ENCODE assay signal across 26 cellular contexts in the genomic region with DNA sequence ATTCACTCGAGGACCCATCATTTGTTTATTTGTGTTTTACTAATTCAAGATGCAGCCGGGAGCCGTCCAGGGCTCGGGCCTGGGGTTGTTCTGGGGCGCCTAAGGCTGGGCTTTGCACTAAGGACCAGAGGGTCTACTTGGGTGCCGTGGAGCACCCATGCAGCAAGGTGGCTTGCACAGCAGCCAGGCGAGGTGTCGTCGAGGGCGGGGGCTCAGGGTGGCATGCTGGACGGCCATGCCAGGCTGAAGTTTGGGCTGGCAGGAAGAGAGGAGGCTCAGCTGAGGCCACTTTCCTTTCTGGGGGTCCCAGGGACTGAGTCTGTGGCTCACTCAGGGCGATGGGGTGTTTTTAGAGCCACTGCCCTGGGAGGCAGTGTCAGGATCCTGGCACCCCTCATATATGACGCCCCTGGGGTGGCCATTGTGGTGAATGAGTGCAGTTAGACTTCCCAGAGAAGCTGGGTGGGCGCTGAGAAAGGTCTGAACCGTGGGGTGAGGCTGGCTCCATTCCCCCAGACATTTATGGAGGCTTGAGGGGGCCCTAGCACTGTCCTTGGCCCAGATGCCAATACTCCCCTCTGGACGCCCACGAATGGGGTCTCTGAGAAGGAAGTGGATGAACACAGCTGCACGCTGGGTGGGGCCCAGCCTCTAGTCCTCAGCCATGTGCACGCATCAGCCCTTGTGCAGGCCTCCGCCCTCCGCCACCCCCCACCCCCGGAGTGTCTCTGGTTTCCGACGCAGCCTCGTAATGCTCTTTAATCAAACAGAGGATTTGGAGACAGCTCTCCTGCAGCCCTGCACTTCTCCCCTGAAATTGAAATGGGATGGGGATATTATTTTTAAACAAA. TPM values are rescaled to one million over a fixed set of nuclear protein-coding genes. Genes with fewer than 3 reads are reported as not detected.
DNase-seq lines count a peak whose midpoint lies in the region; ATAC-seq, FAIRE-seq and TF ChIP-seq lines count a peak whose summit lies in the region.
"Had no signal": no experiment of that assay in that cellular context is flagged by ENCODE, and none has a peak within 500 bp of the region (broad histone marks: within the 10 kb centered on the region; RNA-seq: fewer than 3 reads in every experiment).

No MANE protein-coding gene starts in this region.

- H3K4me1 Mint-ChIP-seq in H9 = peaks cover 48 to 67% of the 10 kb centered on the region in 2 experiments
- peaks cover 56% of the 10 kb centered on the region for H3K4me1 Mint-ChIP-seq in progenitor cell of endocrine pancreas (ENCODE audit: low read depth)
- H3K4me1 Mint-ChIP-seq in activated naive CD4-positive, alpha-beta T cell treated with anti-CD3 and anti-CD28 coated beads for 36 hours (ENCODE audit: low read depth) = no peaks in the 10 kb centered on the region
- H3K4me1 Mint-ChIP-seq: stimulated activated memory B cell treated with anti-CD40 and anti-IgM and Interleukin-4, amounts not matched to agents 10 μg/mL and 1 μg/mL and 100 μg/mL, for 72 hours; T-helper 17 cell had no signal

- peak overlapping the region; percentile 48; the same call in 1 of the 2 replicates for H3K14ac ChIP-seq in H9 (ENCODE audit: insufficient read depth, low read length)

- WGBS in H9 (ENCODE audit: extremely low coverage, insufficient read length, low lambda C conversion rate) = no CpG with 5 or more reads among the region's 25 CpGs

- peaks cover 2 to 3% of the 10 kb centered on the region in 2 experiments; a peak in 3 of 5 replicates for H3K9me3 Mint-ChIP-seq in H9
- no peaks in the 10 kb centered on the region for H3K9me3 Mint-ChIP-seq in progenitor cell of endocrine pancreas (ENCODE audit: low read depth)
- no peaks in the 10 kb centered on the region for H3K9me3 Mint-ChIP-seq in activated naive CD4-positive, alpha-beta T cell treated with anti-CD3 and anti-CD28 coated beads for 36 hours
- H3K9me3 Mint-ChIP-seq: activated CD4-positive, alpha-beta memory T cell treated with anti-CD3 and anti-CD28 coated beads for 36 hours; activated T-cell treated with anti-CD3 and anti-CD28 coated beads, Interleukin-2, amount 50 U/mL, for 72 hours; stimulated activated memory B cell treated with anti-CD40 and anti-IgM and Interleukin-4, amounts not matched to agents 10 μg/mL and 1 μg/mL and 100 μg/mL, for 72 hours had no signal

- H3K9me3 ChIP-seq in H9 (ENCODE audit: control insufficient read depth, low read depth, low read length) = no peaks in the 10 kb centered on the region
- no peaks in the 10 kb centered on the region for H3K9me3 ChIP-seq in NT2/D1 (ENCODE audit: insufficient read depth, low read length)
- H3K9me3 ChIP-seq in kidney (ENCODE audit: control insufficient read depth in 1 of 2, low read length in 2 of 2) = no peaks in the 10 kb centered on the region
- H3K9me3 ChIP-seq: body of pancreas, gastrocnemius medialis, transverse colon had no signal

- DNase-seq in H9 (no peak), NT2/D1 (ENCODE audit: low read depth, low spot score) (no peak), kidney (peak; percentile 67), progenitor cell of endocrine pancreas (ENCODE audit: low spot score, unreplicated experiment) (no peak), frontal cortex (ENCODE audit: low spot score in 2 of 2) (no peak), DMS114 treated with DMSO at 0.1 percent for 48 hours (lab: John Stamatoyannopoulos, UW; ENCODE audit: unreplicated experiment) (no peak)
- DNase-seq in activated naive CD4-positive, alpha-beta T cell treated with anti-CD3 and anti-CD28 coated beads for 36 hours = no peak
- DNase-seq: activated CD4-positive, alpha-beta memory T cell treated with anti-CD3 and anti-CD28 coated beads for 36 hours; activated CD4-positive, CD25-positive, alpha-beta regulatory T cell treated with anti-CD3 and anti-CD28 coated beads, Interleukin-2, amount 50 U/mL, for 72 hours; activated T-cell treated with anti-CD3 and anti-CD28 coated beads, Interleukin-2, amount 50 U/mL, for 72 hours; body of pancreas; cerebellar nuclear complex; gastrocnemius medialis; IMR-90; left colon; MV-4-11; NCI-H1694; NCI-H2171; PC-3; T-helper 17 cell; transverse colon had no signal

- H2AK5ac ChIP-seq in H9 (ENCODE audit: insufficient read length, low read length) = no peak overlapping the region

- H4K20me1 ChIP-seq in H9 (ENCODE audit: control insufficient read depth, insufficient read depth, insufficient read length) = no peaks in the 10 kb centered on the region

- TF ChIP-seq CTCF in H9 (conservative IDR thresholded peaks at IDR 0.05) = no peak
- TF ChIP-seq CTCF in kidney (IDR thresholded peaks at IDR 0.05; ENCODE audit: borderline replicate concordance, extremely low read depth, insufficient read depth) = no peak
- no peak for TF ChIP-seq CTCF in progenitor cell of endocrine pancreas (IDR thresholded peaks at IDR 0.05; ENCODE audit: unreplicated experiment)

- H3K56ac ChIP-seq in H9 (ENCODE audit: insufficient read length, low read depth, low read length) = no peak overlapping the region

- H3K18ac ChIP-seq in H9 (ENCODE audit: insufficient read length, low read depth, low read length) = no peak overlapping the region

- H4K8ac ChIP-seq in H9 (replicated peaks; ENCODE audit: insufficient read length, low read depth, low read length) = no peak overlapping the region

- peak overlapping the region in 1 of 3 experiments; percentile 22; a peak in 2 of 7 replicates for H3K27ac Mint-ChIP-seq in H9
- H3K27ac Mint-ChIP-seq in progenitor cell of endocrine pancreas = peak overlapping the region; percentile 91
- no peak overlapping the region for H3K27ac Mint-ChIP-seq in activated naive CD4-positive, alpha-beta T cell treated with anti-CD3 and anti-CD28 coated beads for 36 hours
- H3K27ac Mint-ChIP-seq: activated CD4-positive, alpha-beta memory T cell treated with anti-CD3 and anti-CD28 coated beads for 36 hours; activated T-cell treated with anti-CD3 and anti-CD28 coated beads, Interleukin-2, amount 50 U/mL, for 72 hours; stimulated activated memory B cell treated with anti-CD40 and anti-IgM and Interleukin-4, amounts not matched to agents 10 μg/mL and 1 μg/mL and 100 μg/mL, for 72 hours; T-helper 17 cell had no signal

- no peak for ATAC-seq in GM19463 (IDR thresholded peaks at IDR 0.05; ENCODE audit: unreplicated experiment)
- ATAC-seq: activated T-cell treated with anti-CD3 and anti-CD28 coated beads, Interleukin-2, amount 50 U/mL, for 72 hours; body of pancreas; gastrocnemius medialis; left colon; PC-3; SK-N-SH treated with all-trans-retinoic acid at 6 μM for 48 hours; stimulated activated memory B cell treated with anti-CD40 and anti-IgM and Interleukin-4, amounts not matched to agents 10 μg/mL and 1 μg/mL and 100 μg/mL, for 72 hours; T-helper 17 cell had no signal

- no peak overlapping the region for H2BK20ac ChIP-seq in H9 (ENCODE audit: low read depth, low read length, poor library complexity, severe bottlenecking)

- no peak overlapping the region for H3K4me3 ChIP-seq in NT2/D1 (ENCODE audit: insufficient read length, low read depth)
- no peak overlapping the region for H3K4me3 ChIP-seq in kidney (ENCODE audit: low read length in 2 of 2)
- H3K4me3 ChIP-seq: body of pancreas, gastrocnemius medialis, transverse colon had no signal

- no peak overlapping the region for H2BK5ac ChIP-seq in H9 (ENCODE audit: insufficient read length, low read length)

- intact Hi-C loops in kidney (cut with DNase I) = no loop called here
- intact Hi-C loops in activated naive CD4-positive, alpha-beta T cell treated with anti-CD3 and anti-CD28 coated beads for 36 hours (cut with micrococcal nuclease) = no loop called here

- H3K36me3 ChIP-seq in NT2/D1 (ENCODE audit: insufficient read depth, insufficient read length, low read length) (no peaks in the 10 kb centered on the region), kidney (ENCODE audit: control insufficient read depth in 1 of 2, insufficient read depth in 2 of 2, low read length in 2 of 2) (no peaks in the 10 kb centered on the region)
- H3K36me3 ChIP-seq: gastrocnemius medialis, transverse colon had no signal

- H4K5ac ChIP-seq in H9 (ENCODE audit: insufficient read length, low read depth, low read length) = no peak overlapping the region

- H3K4me2 ChIP-seq in H9 (ENCODE audit: insufficient read depth, insufficient read length, low read length) = no peak overlapping the region

- H3K27ac ChIP-seq in H9 (ENCODE audit: insufficient read length, low read depth, low read length) (no peak overlapping the region), kidney (ENCODE audit: low read depth in 2 of 2, low read length in 2 of 2) (no peak overlapping the region)
- H3K27ac ChIP-seq: body of pancreas, gastrocnemius medialis, transverse colon had no signal

- H2BK15ac ChIP-seq in H9 (ENCODE audit: low read depth, low read length) = no peak overlapping the region

- H3K4ac ChIP-seq in H9 (ENCODE audit: low read depth, low read length) = no peak overlapping the region

- H3K23me2 ChIP-seq in H9 (ENCODE audit: insufficient read length, low read depth, low read length, poor library complexity, severe bottlenecking) = no peaks in the 10 kb centered on the region

- CTCF ChIA-PET in activated naive CD4-positive, alpha-beta T cell treated with anti-CD3 and anti-CD28 coated beads for 36 hours (lab: Charles Lee) = interaction anchor here (0.7 kb wide), 1 partner anchor 13 kb away, joined by 3 read pairs; no protein-coding TSS in a partner anchor

- no peak overlapping the region; a peak in 1 of 5 replicates for H3K4me3 Mint-ChIP-seq in H9
- H3K4me3 Mint-ChIP-seq in progenitor cell of endocrine pancreas (ENCODE audit: low read depth) = no peak overlapping the region
- no peak overlapping the region for H3K4me3 Mint-ChIP-seq in activated naive CD4-positive, alpha-beta T cell treated with anti-CD3 and anti-CD28 coated beads for 36 hours
- H3K4me3 Mint-ChIP-seq: activated CD4-positive, alpha-beta memory T cell treated with anti-CD3 and anti-CD28 coated beads for 36 hours; activated T-cell treated with anti-CD3 and anti-CD28 coated beads, Interleukin-2, amount 50 U/mL, for 72 hours; stimulated activated memory B cell treated with anti-CD40 and anti-IgM and Interleukin-4, amounts not matched to agents 10 μg/mL and 1 μg/mL and 100 μg/mL, for 72 hours; T-helper 17 cell had no signal

- no peak overlapping the region for H4K91ac ChIP-seq in H9 (ENCODE audit: insufficient read length, low read depth, low read length)

- no peaks in the 10 kb centered on the region for H3K79me1 ChIP-seq in H9 (ENCODE audit: insufficient read depth, low read depth, low read length, poor library complexity, severe bottlenecking)

- H3K9ac ChIP-seq in H9 (ENCODE audit: extremely low read depth, insufficient read length, low read length) (no peak overlapping the region), NT2/D1 (ENCODE audit: insufficient read length, low read depth) (peak overlapping the region; percentile 42), kidney (ENCODE audit: low read length in 2 of 2) (no peak overlapping the region)

- H3K36me3 Mint-ChIP-seq in H9 (ENCODE audit: insufficient read depth in 1 of 3, low read depth in 3 of 3) (no peaks in the 10 kb centered on the region), progenitor cell of endocrine pancreas (ENCODE audit: insufficient read depth) (no peaks in the 10 kb centered on the region)
- no peaks in the 10 kb centered on the region for H3K36me3 Mint-ChIP-seq in activated naive CD4-positive, alpha-beta T cell treated with anti-CD3 and anti-CD28 coated beads for 36 hours (ENCODE audit: low read depth)
- H3K36me3 Mint-ChIP-seq: activated CD4-positive, alpha-beta memory T cell treated with anti-CD3 and anti-CD28 coated beads for 36 hours; stimulated activated memory B cell treated with anti-CD40 and anti-IgM and Interleukin-4, amounts not matched to agents 10 μg/mL and 1 μg/mL and 100 μg/mL, for 72 hours had no signal

- no peaks in the 10 kb centered on the region for H3K27me3 ChIP-seq in H9 (ENCODE audit: insufficient read depth, low read length)
- H3K27me3 ChIP-seq in NT2/D1 (ENCODE audit: insufficient read depth, insufficient read length) = no peaks in the 10 kb centered on the region
- H3K27me3 ChIP-seq: body of pancreas, gastrocnemius medialis, transverse colon had no signal

- H3T11ph ChIP-seq in H9 (ENCODE audit: low read length) = no peak overlapping the region

- H3K27me3 Mint-ChIP-seq in H9 (ENCODE audit: low read depth) (peaks cover 8% of the 10 kb centered on the region), progenitor cell of endocrine pancreas (no peaks in the 10 kb centered on the region)
- H3K27me3 Mint-ChIP-seq in activated naive CD4-positive, alpha-beta T cell treated with anti-CD3 and anti-CD28 coated beads for 36 hours (ENCODE audit: low read depth) = no peaks in the 10 kb centered on the region

- FAIRE-seq in kidney (lab: Jason Lieb, UNC) (no peak), frontal cortex (lab: Jason Lieb, UNC) (no peak)
- FAIRE-seq: G401.6, TTC549 had no signal

- no peak overlapping the region for H2BK12ac ChIP-seq in H9 (ENCODE audit: insufficient read length, low read depth, low read length)

- H2AFZ ChIP-seq in H9 (ENCODE audit: low read length) = no peak overlapping the region

- H3K4me1 ChIP-seq in H9 (ENCODE audit: insufficient read depth, low read length) (peaks cover 10% of the 10 kb centered on the region; the same call in 1 of the 2 replicates), NT2/D1 (ENCODE audit: insufficient read depth, insufficient read length) (peaks cover 27% of the 10 kb centered on the region), kidney (ENCODE audit: control insufficient read depth in 1 of 2, insufficient read depth in 1 of 2, low read depth in 1 of 2, low read length in 2 of 2) (no peaks in the 10 kb centered on the region)
- H3K4me1 ChIP-seq: body of pancreas, gastrocnemius medialis had no signal

- no peak overlapping the region for H2BK120ac ChIP-seq in H9 (ENCODE audit: low read depth, low read length, poor library complexity, severe bottlenecking)

- H3K79me2 ChIP-seq in H9 (ENCODE audit: insufficient read depth, low read length) = no peaks in the 10 kb centered on the region

- no peak overlapping the region for H3K23ac ChIP-seq in H9 (ENCODE audit: insufficient read length, low read depth, low read length)

RNA-seq across cellular contexts. Expression of a gene that starts 11.3 kb away (rescaled TPM):
- total RNA-seq in H9 (2021) (0.52 TPM in 1 of 2 replicates, not detected in the other), kidney (24.0 TPM), progenitor cell of endocrine pancreas (31.0 and 32.3 TPM in 2 replicates), frontal cortex (95.4 TPM)
- polyA plus RNA-seq in kidney (ENCODE audit: insufficient read depth, low read depth, low replicate concordance) = 29.6 TPM
- not detected for total RNA-seq in activated naive CD4-positive, alpha-beta T cell treated with anti-CD3 and anti-CD28 coated beads for 36 hours
- total RNA-seq: activated CD4-positive, alpha-beta memory T cell treated with anti-CD3 and anti-CD28 coated beads for 36 hours; activated T-cell treated with anti-CD3 and anti-CD28 coated beads, Interleukin-2, amount 50 U/mL, for 72 hours; PC-3 had no signal

Comparison
In these comparisons a context has a peak if more than half of its experiments do, and no peak if none do; other contexts are left out.
1. RNA of a gene that starts 11.3 kb away (total RNA-seq): 95.4 TPM in frontal cortex (single experiment), 31.0 to 32.3 TPM in progenitor cell of endocrine pancreas and 24.0 TPM in kidney (single experiment); 0.52 TPM in H9 and not detected in activated naive CD4-positive, alpha-beta T cell treated with anti-CD3 and anti-CD28 coated beads for 36 hours; every median in the first group is over 10 times any median in the second.